8 cellular contexts compared by ENCODE assay signal in genomic region chr2:237691908-237692600, GRCh38.
A peak's percentile ranks its signal among the peaks of the same experiment; 100 is the strongest.
DNase-seq lines count a peak whose midpoint lies in the region; ATAC-seq, FAIRE-seq and TF ChIP-seq lines count a peak whose summit lies in the region.

No MANE protein-coding gene starts in this region.

- no peaks in the 10 kb centered on the region for H4K20me1 ChIP-seq in GM23248 (ENCODE audit: insufficient read depth)

- H3K36me3 ChIP-seq in GM23248 (ENCODE audit: low read depth), result no peaks in the 10 kb centered on the region
- H3K36me3 ChIP-seq in SK-N-MC (ENCODE audit: insufficient read depth, low read length), result no peaks in the 10 kb centered on the region
- no peaks in the 10 kb centered on the region for H3K36me3 ChIP-seq in pancreas
- no peaks in the 10 kb centered on the region for H3K36me3 ChIP-seq in upper lobe of left lung

- no peak for TF ChIP-seq EP300 in upper lobe of left lung (IDR thresholded peaks at IDR 0.05)

- H3K27ac ChIP-seq in GM23248 (peak overlapping the region; percentile 92), SK-N-MC (no peak overlapping the region), pancreas (peak overlapping the region; percentile 81 to 95 (median 85)), upper lobe of left lung (peak overlapping the region; percentile 98 to 99 (median 99))

- no peak for TF ChIP-seq CTCF in pancreas (IDR thresholded peaks at IDR 0.05)
- TF ChIP-seq CTCF in upper lobe of left lung (IDR thresholded peaks at IDR 0.05), result peak in 3 of 6 experiments; percentile 13 to 60 (median 32)

- DNase-seq in Daoy (ENCODE audit: low read depth), result peak; percentile 92
- DNase-seq in GM23248, result peak; percentile 96
- DNase-seq in LoVo (ENCODE audit: low spot score), result peak; percentile 89
- no peak for DNase-seq in SK-N-MC (ENCODE audit: low read depth, low spot score)
- peak; percentile 93 for DNase-seq in activated naive CD4-positive, alpha-beta T cell treated with anti-CD3 and anti-CD28 coated beads, Interleukin-2, amount 50 U/mL, for 16 hours
- peak; percentile 77 to 97 (median 92) for DNase-seq in head of caudate nucleus
- DNase-seq in pancreas, result peak; percentile 89 to 98 (median 96)
- DNase-seq in upper lobe of left lung, result peak; percentile 98 to 100

- H3K9me3 ChIP-seq in GM23248 (ENCODE audit: low read depth) (no peaks in the 10 kb centered on the region), SK-N-MC (ENCODE audit: low read depth, low read length) (no peaks in the 10 kb centered on the region), pancreas (no peaks in the 10 kb centered on the region), upper lobe of left lung (no peaks in the 10 kb centered on the region)

- H3K27me3 ChIP-seq in GM23248 (replicated peaks; ENCODE audit: insufficient read depth), result no peaks in the 10 kb centered on the region
- H3K27me3 ChIP-seq in pancreas, result no peaks in the 10 kb centered on the region
- H3K27me3 ChIP-seq in upper lobe of left lung, result no peaks in the 10 kb centered on the region

- peak; percentile 82 to 89 (median 85) for ATAC-seq in pancreas
- ATAC-seq in upper lobe of left lung (ENCODE audit: low FRiP score in 2 of 2), result peak; percentile 85 to 87

- TF ChIP-seq POLR2A in upper lobe of left lung (IDR thresholded peaks at IDR 0.05), result peak in 3 of 4 donors; percentile 65 to 97 (median 96)

- peak overlapping the region; percentile 84 for H3K4me3 ChIP-seq in GM23248
- peak overlapping the region; percentile 97 for H3K4me3 ChIP-seq in SK-N-MC
- peak overlapping the region; percentile 53 to 94 (median 64) for H3K4me3 ChIP-seq in pancreas
- H3K4me3 ChIP-seq in upper lobe of left lung, result peak overlapping the region; percentile 73 to 90 (median 82)

- peaks cover 54% of the 10 kb centered on the region for H3K79me2 ChIP-seq in GM23248 (ENCODE audit: insufficient read depth)

- H3K4me1 ChIP-seq in GM23248 (ENCODE audit: insufficient read depth) (peaks cover 64% of the 10 kb centered on the region), pancreas (peaks cover 10 to 29% (median 12%) of the 10 kb centered on the region in 3 donors), upper lobe of left lung (peaks cover 69 to 86% (median 82%) of the 10 kb centered on the region in 4 donors)

- peak overlapping the region; percentile 93 for H3K4me2 ChIP-seq in GM23248 (ENCODE audit: unreplicated experiment)

- peaks cover 63% of the 10 kb centered on the region for H3F3A ChIP-seq in GM23248 (ENCODE audit: insufficient read depth)

- no peak for FAIRE-seq in pancreas (lab: Jason Lieb, UNC)

- H3K9me2 ChIP-seq in GM23248 (ENCODE audit: insufficient read depth), result no peaks in the 10 kb centered on the region

- no peak overlapping the region for H2AFZ ChIP-seq in GM23248

- in situ Hi-C loops in GM23248 (cut with MboI), result no loop called here

- H3K9ac ChIP-seq in GM23248 (peak overlapping the region; percentile 99), SK-N-MC (ENCODE audit: insufficient read length) (peak overlapping the region; percentile 87)

- intact Hi-C loops in head of caudate nucleus (cut with DNase I) (no loop called here), pancreas (cut with DNase I) (loop anchor here in 1 of 3 donors (5.0 kb wide), 1 partner anchor 1465 kb away; no protein-coding TSS in a partner anchor)

- WGBS in GM23248 (ENCODE audit: low coverage in 1 of 2, low lambda C conversion rate in 2 of 2, missing lambda C conversion rate in 2 of 2), 2 experiments, result 0 to 1% methylated on average over 33 to 60 of the region's 94 CpGs
- WGBS in pancreas, 2 donors, result 1 to 2% methylated on average over 32 to 94 of the region's 94 CpGs
- 0 to 1% methylated on average over 18 to 34 of the region's 94 CpGs for WGBS in upper lobe of left lung, 2 donors
